17 cellular contexts compared by ENCODE assay signal in the genomic region with DNA sequence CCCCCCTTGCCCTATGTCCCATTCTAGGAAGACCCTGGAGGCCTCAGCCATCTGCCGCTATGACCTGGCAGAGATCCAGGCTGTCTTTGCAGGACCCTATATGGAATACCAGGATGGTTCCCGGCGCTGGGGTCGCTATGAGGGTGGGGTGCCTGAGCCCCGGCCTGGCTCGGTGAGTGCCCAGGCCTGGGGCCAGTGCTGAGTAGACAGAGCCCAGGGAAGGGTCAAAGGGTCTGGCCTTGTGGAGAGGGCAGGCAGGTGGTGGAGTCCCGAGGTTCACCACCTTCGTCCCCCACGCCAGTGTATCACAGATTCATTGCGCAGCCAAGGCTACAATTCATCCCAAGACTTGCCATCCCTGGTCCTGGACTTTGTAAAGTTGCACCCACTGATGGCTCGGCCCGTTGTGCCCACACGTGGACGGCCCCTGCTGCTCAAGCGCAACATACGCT.
"Had no signal": no experiment of that assay in that cellular context is flagged by ENCODE, and none has a peak within 500 bp of the region (broad histone marks: within the 10 kb centered on the region; RNA-seq: fewer than 3 reads in every experiment).

No MANE protein-coding gene starts in this region.

- H3K9me3 Mint-ChIP-seq: activated naive CD4-positive, alpha-beta T cell treated with anti-CD3 and anti-CD28 coated beads, Interleukin-2, amount 50 U/mL, for 24 hours; activated T-cell treated with anti-CD3 and anti-CD28 coated beads, Interleukin-2, amount 50 U/mL, for 24 hours; effector memory CD8-positive, alpha-beta T cell; mesothelial cell of epicardium; nephron had no signal

- H3K9me3 ChIP-seq: thoracic aorta had no signal

- H3K36me3 Mint-ChIP-seq: activated naive CD4-positive, alpha-beta T cell treated with anti-CD3 and anti-CD28 coated beads, Interleukin-2, amount 50 U/mL, for 24 hours had no signal

- H3K4me1 Mint-ChIP-seq: activated naive CD4-positive, alpha-beta T cell treated with anti-CD3 and anti-CD28 coated beads, Interleukin-2, amount 50 U/mL, for 24 hours; nephron had no signal

- H3K27ac Mint-ChIP-seq: activated naive CD4-positive, alpha-beta T cell treated with anti-CD3 and anti-CD28 coated beads, Interleukin-2, amount 50 U/mL, for 24 hours; mesothelial cell of epicardium; nephron had no signal

- ATAC-seq: effector memory CD8-positive, alpha-beta T cell; left cardiac atrium had no signal

- H3K27ac ChIP-seq: thoracic aorta, VCaP had no signal

- H3K27me3 Mint-ChIP-seq: activated naive CD4-positive, alpha-beta T cell treated with anti-CD3 and anti-CD28 coated beads, Interleukin-2, amount 50 U/mL, for 24 hours; activated T-cell treated with anti-CD3 and anti-CD28 coated beads, Interleukin-2, amount 50 U/mL, for 24 hours; effector memory CD8-positive, alpha-beta T cell had no signal

- H3K4me3 ChIP-seq: lung, thoracic aorta had no signal

- H3K4me3 Mint-ChIP-seq: activated naive CD4-positive, alpha-beta T cell treated with anti-CD3 and anti-CD28 coated beads, Interleukin-2, amount 50 U/mL, for 24 hours; activated T-cell treated with anti-CD3 and anti-CD28 coated beads, Interleukin-2, amount 50 U/mL, for 24 hours; effector memory CD8-positive, alpha-beta T cell; mesothelial cell of epicardium; nephron had no signal

- DNase-seq: activated CD4-positive, alpha-beta T cell treated with anti-CD3 and anti-CD28 coated beads for 1 hour; activated CD4-positive, alpha-beta T cell treated with anti-CD3 and anti-CD28 coated beads, Interleukin-2, amount 50 U/mL, for 4 hours; activated gamma-delta T cell; dermis blood vessel endothelial cell; effector memory CD8-positive, alpha-beta T cell; left cardiac atrium; nucleus accumbens; posterior cingulate gyrus; retina; T-helper 2 cell had no signal
